ENCODE assay signal across 8 cellular contexts in genomic region chr5:177300236-177300880, GRCh38.
DNase-seq lines count a peak whose midpoint lies in the region; ATAC-seq and TF ChIP-seq lines count a peak whose summit lies in the region.

No MANE protein-coding gene starts in this region.

- H3K4me1 ChIP-seq in RWPE2 (ENCODE audit: insufficient read depth, poor library complexity, severe bottlenecking): peaks cover 28% of the 10 kb centered on the region

- peak; percentile 55 for DNase-seq in GM13977 (ENCODE audit: low spot score)
- DNase-seq in RWPE2 (ENCODE audit: low spot score): no peak
- peak; percentile 70 for DNase-seq in amniotic epithelial cell (ENCODE audit: low read depth)
- DNase-seq in hepatic stellate cell (ENCODE audit: low spot score): peak; percentile 81
- DNase-seq in stimulated activated CD4-positive, alpha-beta T cell treated with anti-CD3 and anti-CD28 coated beads, Interleukin-2, amount 100 ng/mL, for 4 hours (ENCODE audit: low read depth): peak; percentile 51
- DNase-seq in NCI-H2107 treated with DMSO at 0.1 percent for 48 hours (lab: John Stamatoyannopoulos, UW; ENCODE audit: unreplicated experiment): no peak

- H3K27me3 ChIP-seq in RWPE2 (ENCODE audit: insufficient read depth, poor library complexity, severe bottlenecking): no peaks in the 10 kb centered on the region

- H3K9me3 ChIP-seq in RWPE2 (ENCODE audit: severe bottlenecking): no peaks in the 10 kb centered on the region

- no peak for TF ChIP-seq CTCF in GM13977 (IDR thresholded peaks at IDR 0.05; ENCODE audit: extremely low read depth, insufficient read depth, missing control alignments)
- no peak for TF ChIP-seq CTCF in RWPE2 (IDR thresholded peaks at IDR 0.05; ENCODE audit: poor library complexity, severe bottlenecking)

- peak overlapping the region; percentile 75 for H3K27ac ChIP-seq in RWPE2 (ENCODE audit: poor library complexity, severe bottlenecking)

- ATAC-seq in HG03039 (IDR thresholded peaks at IDR 0.05; ENCODE audit: unreplicated experiment): peak; percentile 36
- peak; percentile 3; the same call in 1 of the 3 replicates for ATAC-seq in RWPE2 (ENCODE audit: low read depth)
- no peak for ATAC-seq in GM18517 (IDR thresholded peaks at IDR 0.05; ENCODE audit: unreplicated experiment)

- in situ Hi-C loops in GM13977 (cut with MboI; ENCODE audit: low pct_unique_long_range_greater_than_20kb, low sequenced_read_pairs, unreplicated experiment): no loop called here

- no peak overlapping the region for H3K4me3 ChIP-seq in RWPE2 (ENCODE audit: severe bottlenecking)

- peaks cover 37% of the 10 kb centered on the region for H3K36me3 ChIP-seq in RWPE2 (ENCODE audit: low read depth)

Comparison
In these comparisons a context has a peak if more than half of its experiments do, and no peak if none do; other contexts are left out.
1. DNase-seq: peak in GM13977 (single experiment), amniotic epithelial cell (single experiment), hepatic stellate cell (single experiment) and stimulated activated CD4-positive, alpha-beta T cell treated with anti-CD3 and anti-CD28 coated beads, Interleukin-2, amount 100 ng/mL, for 4 hours (single experiment); none in RWPE2 (single experiment) and NCI-H2107 treated with DMSO at 0.1 percent for 48 hours (single experiment).